Comparison of ENCODE assay signal across 18 cellular contexts in the genomic region with DNA sequence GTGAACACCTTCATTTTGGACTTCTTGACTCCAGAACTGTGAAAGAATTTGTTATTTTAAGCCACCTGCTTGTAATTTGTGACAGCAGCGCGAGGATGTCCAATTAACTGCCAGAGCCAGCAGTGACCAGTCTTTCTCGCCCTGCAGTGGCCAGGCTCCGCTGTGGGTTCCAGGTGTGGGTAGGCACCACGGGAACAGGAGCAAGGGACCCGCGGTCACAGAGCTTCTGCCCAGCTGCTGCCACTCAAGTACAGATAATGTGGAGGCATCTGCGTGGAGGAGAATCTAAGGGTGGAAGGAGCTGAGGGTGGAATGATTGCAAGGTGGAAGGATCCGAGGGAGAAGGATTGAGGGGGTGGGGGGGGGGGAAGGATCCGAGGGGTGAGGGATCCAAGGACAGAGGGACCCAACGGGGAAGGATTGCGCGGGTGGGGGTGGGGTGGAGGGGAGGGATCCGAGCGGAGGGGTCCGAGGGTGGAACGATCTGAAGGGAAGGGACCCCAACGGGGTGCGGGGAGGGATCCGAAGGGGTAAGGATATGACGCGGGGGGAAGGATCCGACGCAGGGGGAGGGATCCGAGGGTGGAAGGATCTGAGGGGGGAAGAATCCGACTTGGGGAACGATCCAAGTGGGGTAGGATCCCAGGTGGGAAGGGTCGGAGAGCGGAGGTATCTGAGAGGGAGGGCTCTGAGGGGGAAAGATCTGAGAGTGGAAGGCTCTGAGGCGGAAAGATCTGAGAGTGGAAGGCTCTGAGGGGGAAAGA. TPM values are rescaled to one million over a fixed set of nuclear protein-coding genes. Genes with fewer than 3 reads are reported as not detected.
DNase-seq lines count a peak whose midpoint lies in the region; ATAC-seq, FAIRE-seq and TF ChIP-seq lines count a peak whose summit lies in the region.
"Had no signal": no experiment of that assay in that cellular context is flagged by ENCODE, and none has a peak within 500 bp of the region (broad histone marks: within the 10 kb centered on the region; RNA-seq: fewer than 3 reads in every experiment).

No MANE protein-coding gene starts in this region.

- H3K4me1 Mint-ChIP-seq in CD4-positive, alpha-beta T cell (ENCODE audit: low read depth) = peaks cover 12% of the 10 kb centered on the region
- H3K4me1 Mint-ChIP-seq in CD8-positive, alpha-beta memory T cell = peaks cover 6 to 13% (median 12%) of the 10 kb centered on the region in 3 donors

- peaks cover 4% of the 10 kb centered on the region for H3K36me3 Mint-ChIP-seq in CD4-positive, alpha-beta T cell (ENCODE audit: low read depth)
- H3K36me3 Mint-ChIP-seq in CD8-positive, alpha-beta memory T cell = peaks cover 0 to 1% (median 0%) of the 10 kb centered on the region in 3 donors
- H3K36me3 Mint-ChIP-seq: CD14-positive monocyte had no signal

- no peak for DNase-seq in CD4-positive, alpha-beta T cell
- peak in 1 of 5 donors; percentile 42 for DNase-seq in CD8-positive, alpha-beta memory T cell
- DNase-seq in kidney (peak; percentile 51), posterior vena cava (ENCODE audit: low spot score) (peak; percentile 74), hippocampal formation (lab: John Stamatoyannopoulos, UW) (no peak), HCEC 1CT (no peak), NCI-H1092 (lab: John Stamatoyannopoulos, UW) (no peak)
- DNase-seq: Calu3, DMS 273 treated with DMSO at 0.1 percent for 48 hours, H9 had no signal

- no peak for TF ChIP-seq CTCF in CD4-positive, alpha-beta T cell (IDR thresholded peaks at IDR 0.05)
- TF ChIP-seq CTCF in kidney (IDR thresholded peaks at IDR 0.05; ENCODE audit: borderline replicate concordance, extremely low read depth, insufficient read depth) = no peak

- CTCF ChIA-PET in CD4-positive, alpha-beta T cell (lab: Charles Lee) = no interaction called here
- CTCF ChIA-PET in CD8-positive, alpha-beta memory T cell (lab: Charles Lee) = interaction anchor here (1.4 kb wide), 1 partner anchor 9 kb away, joined by 5 read pairs; no protein-coding TSS in a partner anchor

- H3K36me3 ChIP-seq in CD8-positive, alpha-beta memory T cell (ENCODE audit: insufficient read depth, low read length) = no peaks in the 10 kb centered on the region
- no peaks in the 10 kb centered on the region for H3K36me3 ChIP-seq in kidney (ENCODE audit: control insufficient read depth in 1 of 2, insufficient read depth in 2 of 2, low read length in 2 of 2)

- no peak overlapping the region for H3K27ac ChIP-seq in CD4-positive, alpha-beta T cell (ENCODE audit: low read depth, low read length)
- H3K27ac ChIP-seq in CD8-positive, alpha-beta memory T cell (ENCODE audit: low read depth, low read length) = no peak overlapping the region
- H3K27ac ChIP-seq in kidney (ENCODE audit: low read depth in 2 of 2, low read length in 2 of 2) = no peak overlapping the region

- FAIRE-seq in kidney (lab: Jason Lieb, UNC) = no peak
- FAIRE-seq: GM12878, GM18507, HepG2, HTR-8/SVneo had no signal

- intact Hi-C loops in CD4-positive, alpha-beta T cell (cut with DNase I, micrococcal nuclease) = no loop called here
- intact Hi-C loops in kidney (cut with DNase I) (no loop called here), posterior vena cava (cut with DNase I) (no loop called here)

- no peak for ATAC-seq in CD4-positive, alpha-beta T cell (ENCODE audit: poor library complexity)
- ATAC-seq: GM12878, GM23338, HepG2 had no signal

- no peaks in the 10 kb centered on the region for H3K9me3 ChIP-seq in CD4-positive, alpha-beta T cell (ENCODE audit: control insufficient read depth, low read length)
- H3K9me3 ChIP-seq in CD8-positive, alpha-beta memory T cell (ENCODE audit: low read length) = no peaks in the 10 kb centered on the region
- H3K9me3 ChIP-seq in kidney (ENCODE audit: control insufficient read depth in 1 of 2, low read length in 2 of 2) = no peaks in the 10 kb centered on the region

- peaks cover 26% of the 10 kb centered on the region for H3K27me3 Mint-ChIP-seq in CD4-positive, alpha-beta T cell
- peaks cover 6 to 18% of the 10 kb centered on the region in 2 donors for H3K27me3 Mint-ChIP-seq in CD8-positive, alpha-beta memory T cell

- POLR2A ChIA-PET in CD4-positive, alpha-beta T cell (lab: Charles Lee) = no interaction called here
- POLR2A ChIA-PET in CD8-positive, alpha-beta memory T cell (lab: Charles Lee) = no interaction called here

- peaks cover 25% of the 10 kb centered on the region for H3K4me1 ChIP-seq in CD8-positive, alpha-beta memory T cell (ENCODE audit: insufficient read depth, low read length)
- peaks cover 0 to 4% of the 10 kb centered on the region in 2 donors for H3K4me1 ChIP-seq in kidney (ENCODE audit: control insufficient read depth in 1 of 2, insufficient read depth in 1 of 2, low read depth in 1 of 2, low read length in 2 of 2)

- H3K9me3 Mint-ChIP-seq in CD4-positive, alpha-beta T cell = peaks cover 4% of the 10 kb centered on the region
- H3K9me3 Mint-ChIP-seq in CD8-positive, alpha-beta memory T cell = no peaks in the 10 kb centered on the region

- no peak overlapping the region for H3K4me3 ChIP-seq in CD8-positive, alpha-beta memory T cell (ENCODE audit: low read length)
- H3K4me3 ChIP-seq in kidney (ENCODE audit: low read length in 2 of 2) = no peak overlapping the region
- H3K4me3 ChIP-seq: GM12878, GM23338 had no signal

- peaks cover 13% of the 10 kb centered on the region for H3K27me3 ChIP-seq in CD4-positive, alpha-beta T cell (ENCODE audit: control insufficient read depth, insufficient read depth, low read length)
- peaks cover 13% of the 10 kb centered on the region for H3K27me3 ChIP-seq in CD8-positive, alpha-beta memory T cell (ENCODE audit: insufficient read depth, low read length, poor library complexity, severe bottlenecking)

- H3K27ac Mint-ChIP-seq in CD4-positive, alpha-beta T cell = peak overlapping the region; percentile 82
- H3K27ac Mint-ChIP-seq in CD8-positive, alpha-beta memory T cell = peak overlapping the region in 7 of 8 donors; percentile 32 to 97 (median 68)
- H3K27ac Mint-ChIP-seq: CD14-positive monocyte, GM23338, H9 had no signal

- H3K9ac ChIP-seq in kidney (ENCODE audit: low read length in 2 of 2) = no peak overlapping the region

- H3K4me3 Mint-ChIP-seq in CD4-positive, alpha-beta T cell = peak overlapping the region; percentile 70
- peak overlapping the region in 1 of 7 donors; percentile 73 for H3K4me3 Mint-ChIP-seq in CD8-positive, alpha-beta memory T cell
- H3K4me3 Mint-ChIP-seq: GM23338, H9 had no signal

RNA-seq across cellular contexts. Expression of a gene that starts 3.6 kb away (rescaled TPM):
- total RNA-seq in CD4-positive, alpha-beta T cell = 1 to 10 TPM; 3.8 to 3.9 TPM
- total RNA-seq in CD8-positive, alpha-beta memory T cell = 1 to 10 TPM in 1 of 2 experiments, under 1 TPM in 1; 0.92 to 1.3 TPM
- polyA plus RNA-seq in CD8-positive, alpha-beta memory T cell = 0.83 TPM
- 0.41 TPM for total RNA-seq in kidney
- 0.54 TPM for polyA plus RNA-seq in kidney (ENCODE audit: insufficient read depth, low read depth, low replicate concordance)
- total RNA-seq in posterior vena cava = not detected
- total RNA-seq: A673, Calu3, GM12878, HepG2 had no signal
- polyA plus RNA-seq: CD14-positive monocyte had no signal

RNA-seq across cellular contexts. Expression of a gene that starts 14.1 kb away (rescaled TPM):
- total RNA-seq in CD4-positive, alpha-beta T cell = not detected
- not detected for total RNA-seq in CD8-positive, alpha-beta memory T cell
- polyA plus RNA-seq in CD8-positive, alpha-beta memory T cell = not detected
- total RNA-seq in kidney (1.9 TPM), posterior vena cava (not detected)
- polyA plus RNA-seq in kidney (ENCODE audit: insufficient read depth, low read depth, low replicate concordance) = 557 TPM
- total RNA-seq: A673, Calu3, GM12878, GM23338 had no signal
- polyA plus RNA-seq: BJ, CD14-positive monocyte had no signal

RNA-seq across cellular contexts. Expression of a gene that starts 24.4 kb away (rescaled TPM):
- 10 to 100 TPM; 38.1 to 40.9 TPM for total RNA-seq in CD4-positive, alpha-beta T cell
- total RNA-seq in CD8-positive, alpha-beta memory T cell = 10 to 100 TPM; 82.2 to 83.2 TPM
- polyA plus RNA-seq in CD8-positive, alpha-beta memory T cell = 90.8 TPM
- total RNA-seq in kidney = 35.6 TPM
- 50.7 TPM for polyA plus RNA-seq in kidney (ENCODE audit: insufficient read depth, low read depth, low replicate concordance)
- total RNA-seq in posterior vena cava = 10 to 100 TPM; 27.4 to 30.7 TPM

RNA-seq across cellular contexts. Expression of a gene that starts 24.4 kb away (rescaled TPM):
- 10 to 100 TPM; 89.3 to 94.2 TPM for total RNA-seq in CD4-positive, alpha-beta T cell
- 10 to 100 TPM; 67.9 to 68.1 TPM for total RNA-seq in CD8-positive, alpha-beta memory T cell
- polyA plus RNA-seq in CD8-positive, alpha-beta memory T cell = 39.9 TPM
- total RNA-seq in kidney (61.4 TPM), posterior vena cava (10 to 100 TPM; 35.7 to 36.0 TPM)
- polyA plus RNA-seq in kidney (ENCODE audit: insufficient read depth, low read depth, low replicate concordance) = 93.3 TPM

RNA-seq across cellular contexts. Expression of a gene that starts 24.7 kb away (rescaled TPM):
- total RNA-seq in CD4-positive, alpha-beta T cell = 10 to 100 TPM; 10.3 to 11.7 TPM
- total RNA-seq in CD8-positive, alpha-beta memory T cell = 10 to 100 TPM; 34.6 to 39.8 TPM
- 22.9 TPM for polyA plus RNA-seq in CD8-positive, alpha-beta memory T cell
- total RNA-seq in kidney (17.5 TPM), posterior vena cava (10 to 100 TPM; 13.8 to 17.6 TPM)
- polyA plus RNA-seq in kidney (ENCODE audit: insufficient read depth, low read depth, low replicate concordance) = 118 TPM

Comparison
In these comparisons a context has a peak if more than half of its experiments do, and no peak if none do; other contexts are left out.
1. DNase-seq: peak in kidney (single experiment) and posterior vena cava (single experiment); none in CD4-positive, alpha-beta T cell (0 of 10), hippocampal formation (0 of 2), HCEC 1CT (single experiment) and NCI-H1092 (single experiment).